8 cellular contexts compared by ENCODE assay signal in genomic region chr5:180209137-180209581, GRCh38. TPM values are rescaled to one million over a fixed set of nuclear protein-coding genes. Genes with fewer than 3 reads are reported as not detected.
DNase-seq lines count a peak whose midpoint lies in the region; ATAC-seq and TF ChIP-seq lines count a peak whose summit lies in the region.

RASGEF1C (minus strand) TSS chr5:180209211; CDS start chr5:180138052, 71,159 bp downstream.

- peak within 1 kb of the TSS; percentile 26 to 37 for H3K4me3 ChIP-seq in ascending aorta
- H3K4me3 ChIP-seq in hepatocyte = no peak within 1 kb of the TSS
- peak within 1 kb of the TSS; percentile 41 for H3K4me3 ChIP-seq in skeletal muscle cell (ENCODE audit: low read depth, low read length)

- DNase-seq in Right ventricle myocardium inferior (ENCODE audit: missing footprints) (peak; percentile 83), cardiac septum (ENCODE audit: low spot score) (no peak), T follicular helper cell (ENCODE audit: low read depth) (peak; percentile 43), ascending aorta (ENCODE audit: low spot score in 2 of 2) (no peak), hepatocyte (ENCODE audit: low spot score) (peak; percentile 91), skeletal muscle cell (ENCODE audit: low read depth) (peak; percentile 9), OCI-M2 (lab: John Stamatoyannopoulos, UW; ENCODE audit: unreplicated experiment) (no peak)

- no peaks in the 10 kb centered on the region for H3K4me1 ChIP-seq in ascending aorta
- peaks cover 4% of the 10 kb centered on the region for H3K4me1 ChIP-seq in hepatocyte (ENCODE audit: insufficient read depth)

- no peaks in the 10 kb centered on the region for H3K79me2 ChIP-seq in hepatocyte

- no peaks in the 10 kb centered on the region for H3K9me2 ChIP-seq in hepatocyte (replicated peaks; ENCODE audit: insufficient read depth)

- no peaks in the 10 kb centered on the region for H3K36me3 ChIP-seq in ascending aorta
- no peaks in the 10 kb centered on the region for H3K36me3 ChIP-seq in hepatocyte (replicated peaks; ENCODE audit: insufficient read depth, low read depth)

- peak within 1 kb of the TSS; percentile 88 for H3K4me2 ChIP-seq in hepatocyte

- TF ChIP-seq CTCF in ascending aorta (IDR thresholded peaks at IDR 0.05) (peak in 1 of 3 experiments; percentile 5), hepatocyte (IDR thresholded peaks at IDR 0.05; ENCODE audit: poor library complexity) (peak; percentile 34)

- H2AFZ ChIP-seq in hepatocyte = no peak within 1 kb of the TSS

- no peaks in the 10 kb centered on the region for H4K20me1 ChIP-seq in hepatocyte (ENCODE audit: insufficient read depth, poor library complexity, severe bottlenecking)

- no peaks in the 10 kb centered on the region for H3K9me3 ChIP-seq in ascending aorta
- H3K9me3 ChIP-seq in hepatocyte (ENCODE audit: low read depth) = no peaks in the 10 kb centered on the region

- H3K27me3 ChIP-seq in ascending aorta = no peaks in the 10 kb centered on the region
- peaks cover 18% of the 10 kb centered on the region for H3K27me3 ChIP-seq in hepatocyte

- WGBS in hepatocyte (ENCODE audit: low lambda C conversion rate, missing lambda C conversion rate) = under 1% methylated on average over 21 of the region's 55 CpGs

- peak; percentile 80 for ATAC-seq in Right ventricle myocardium inferior
- peak; percentile 59 for ATAC-seq in HG03565 (IDR thresholded peaks at IDR 0.05; ENCODE audit: unreplicated experiment)

- intact Hi-C loops in Right ventricle myocardium inferior (cut with DNase I) (loop anchor here (5.0 kb wide), 1 partner anchor 82 kb away; no protein-coding TSS in a partner anchor), cardiac septum (cut with DNase I) (loop anchor here (5.0 kb wide), 1 partner anchor 82 kb away; no protein-coding TSS in a partner anchor), ascending aorta (cut with DNase I) (no loop called here)

- H3K27ac ChIP-seq in ascending aorta (no peak within 1 kb of the TSS), hepatocyte (no peak within 1 kb of the TSS)

RNA-seq across cellular contexts. Expression of gene RASGEF1C, which starts in this region (rescaled TPM):
- total RNA-seq in Right ventricle myocardium inferior = 0.49 TPM
- total RNA-seq in cardiac septum = 0.40 TPM
- total RNA-seq in ascending aorta = not detected
- total RNA-seq in hepatocyte = not detected in 2 replicates
- polyA plus RNA-seq in hepatocyte = not detected in 2 replicates

Comparison
In these comparisons a context has a peak if more than half of its experiments do, and no peak if none do; other contexts are left out.
1. Peak in DNase-seq and ATAC-seq in Right ventricle myocardium inferior; RNA of the gene not detected or under 1 TPM.
2. Peak in DNase-seq and H3K4me2 ChIP-seq in hepatocyte; RNA of the gene not detected or under 1 TPM.
3. DNase-seq: peak in T follicular helper cell (single experiment) and skeletal muscle cell (single experiment); none in cardiac septum (single experiment), ascending aorta (0 of 2) and OCI-M2 (single experiment).